Comparison of ENCODE assay signal across 19 cellular contexts in genomic region chr15:45594322-45594721, GRCh38. TPM values are rescaled to one million over a fixed set of nuclear protein-coding genes. Genes with fewer than 3 reads are reported as not detected.
A peak's percentile ranks its signal among the peaks of the same experiment; 100 is the strongest.
DNase-seq lines count a peak whose midpoint lies in the region; ATAC-seq and TF ChIP-seq lines count a peak whose summit lies in the region.
"Had no signal": no experiment of that assay in that cellular context is flagged by ENCODE, and none has a peak within 500 bp of the region (broad histone marks: within the 10 kb centered on the region; RNA-seq: fewer than 3 reads in every experiment).

No MANE protein-coding gene starts in this region.

- intact Hi-C loops in HCT116 (cut with micrococcal nuclease), result no loop called here
- intact Hi-C loops in body of pancreas (cut with DNase I), result no loop called here
- intact Hi-C loops in CD14-positive monocyte (cut with micrococcal nuclease), result no loop called here

- H3K27me3 Mint-ChIP-seq in CD14-positive monocyte (ENCODE audit: low read depth in 3 of 3), result peaks cover 0 to 1% (median 0%) of the 10 kb centered on the region in 3 donors

- TF ChIP-seq RAD21 in HCT116 (IDR thresholded peaks at IDR 0.05; ENCODE audit: low read depth), result no peak

- H3K4me1 ChIP-seq in HCT116 (ENCODE audit: control insufficient read depth in 1 of 2, insufficient read depth in 2 of 2, low read length in 2 of 2), result peaks cover 12 to 15% of the 10 kb centered on the region in 2 experiments; a peak in 3 of 4 replicates
- H3K4me1 ChIP-seq in smooth muscle cell (ENCODE audit: low read depth), result peaks cover 3% of the 10 kb centered on the region
- H3K4me1 ChIP-seq in body of pancreas, result peaks cover 10% of the 10 kb centered on the region

- H3K36me3 Mint-ChIP-seq in CD14-positive monocyte, result peaks cover 47 to 49% of the 10 kb centered on the region in 2 donors

- peaks cover 2 to 10% of the 10 kb centered on the region in 2 experiments for H3K36me3 ChIP-seq in HCT116 (ENCODE audit: control insufficient read depth in 1 of 2, insufficient read depth in 2 of 2, low read length in 2 of 2)
- H3K36me3 ChIP-seq in SU-DHL-6 (ENCODE audit: low read length), result peaks cover 46% of the 10 kb centered on the region
- H3K36me3 ChIP-seq in smooth muscle cell (ENCODE audit: low read depth), result no peaks in the 10 kb centered on the region
- peaks cover 0 to 3% of the 10 kb centered on the region in 2 donors for H3K36me3 ChIP-seq in body of pancreas (replicated peaks in 1 of 2; ENCODE audit: insufficient read depth in 1 of 2, low read depth in 2 of 2)

- H3K27ac ChIP-seq in HCT116 (ENCODE audit: low read depth, low read length), result peak overlapping the region; percentile 74
- peak overlapping the region; percentile 51; the same call in 1 of the 2 replicates for H3K27ac ChIP-seq in SU-DHL-6 (ENCODE audit: low read depth, low read length)
- H3K27ac ChIP-seq in smooth muscle cell (ENCODE audit: low read depth), result peak overlapping the region; percentile 49
- no peak overlapping the region for H3K27ac ChIP-seq in body of pancreas

- DNase-seq in HCT116 (ENCODE audit: low read depth, low spot score) (no peak), choroid plexus epithelial cell (ENCODE audit: low read depth) (peak; percentile 19), smooth muscle cell (lab: John Stamatoyannopoulos, UW; ENCODE audit: unreplicated experiment) (no peak), ecto neural progenitor cell (ENCODE audit: low spot score) (no peak), dermis blood vessel endothelial cell (no peak), body of pancreas (no peak), CD14-positive monocyte (ENCODE audit: low spot score) (no peak)
- DNase-seq: DMS 273 treated with DMSO at 0.1 percent for 48 hours; DND-41; H9; NCI-H1105 treated with DMSO at 0.1 percent for 48 hours; NCI-H1694; NCI-H2081 treated with DMSO at 0.1 percent for 48 hours; NCI-H748 treated with DMSO at 0.1 percent for 48 hours; NK-92 treated with Interleukin-12 subunit alpha and Interleukin-12 subunit beta, amount 100 ng/mL, for 24 hours; SHP77 treated with DMSO at 0.1 percent for 48 hours; SK-N-SH had no signal

- CTCF ChIA-PET in HCT116 (lab: Charles Lee), result interaction anchor here (1.0 to 1.6 kb wide), 4 partner anchors 17 to 476 kb away, joined by 3 to 6 read pairs (median 5); no protein-coding TSS in a partner anchor

- H2AFZ ChIP-seq in HCT116 (ENCODE audit: low read depth, low read length, poor library complexity, severe bottlenecking) (no peak overlapping the region), SU-DHL-6 (ENCODE audit: low read depth, low read length, severe bottlenecking) (no peak overlapping the region), smooth muscle cell (ENCODE audit: low read depth) (no peak overlapping the region)

- POLR2A ChIA-PET in HCT116 (lab: Charles Lee), result interaction anchor here (1.4 kb wide), 1 partner anchor 8 kb away, joined by 3 read pairs; the partner anchor contains the start of gene BLOC1S6

- no peak overlapping the region for H3K4me3 ChIP-seq in HCT116 (replicated peaks in 1 of 2; ENCODE audit: low read depth in 1 of 2, low read length in 2 of 2)
- H3K4me3 ChIP-seq in SU-DHL-6 (ENCODE audit: insufficient read depth, low read length, poor library complexity, severe bottlenecking), result no peak overlapping the region
- no peak overlapping the region for H3K4me3 ChIP-seq in choroid plexus epithelial cell (ENCODE audit: low read depth, low read length)
- no peak overlapping the region for H3K4me3 ChIP-seq in smooth muscle cell
- H3K4me3 ChIP-seq in body of pancreas, result no peak overlapping the region
- H3K4me3 ChIP-seq: BLaER1 treated with 17β-estradiol and CSF1 and Interleukin-3, amounts not matched to agents 10 nM and 100 nM had no signal

- H3K9me3 ChIP-seq in HCT116 (ENCODE audit: control insufficient read depth in 1 of 2, insufficient read depth in 1 of 2, low read depth in 1 of 2, low read length in 2 of 2), result no peaks in the 10 kb centered on the region
- H3K9me3 ChIP-seq in SU-DHL-6 (ENCODE audit: insufficient read depth, low read length), result peaks cover 5% of the 10 kb centered on the region; the same call in 1 of the 2 replicates
- no peaks in the 10 kb centered on the region for H3K9me3 ChIP-seq in smooth muscle cell (replicated peaks; ENCODE audit: low read depth)
- no peaks in the 10 kb centered on the region for H3K9me3 ChIP-seq in body of pancreas
- H3K9me3 ChIP-seq: SK-N-SH had no signal

- TF ChIP-seq CTCF in HCT116 (IDR thresholded peaks at IDR 0.05 in 2 of 3, conservative IDR thresholded peaks at IDR 0.05 in 1 of 3; ENCODE audit: borderline replicate concordance in 1 of 3, insufficient read depth in 1 of 3, low read depth in 2 of 3, low read length in 2 of 3), result no peak
- no peak for TF ChIP-seq CTCF in SU-DHL-6 (IDR thresholded peaks at IDR 0.05; ENCODE audit: insufficient read depth, low read length, poor library complexity, severe bottlenecking)
- no peak for TF ChIP-seq CTCF in choroid plexus epithelial cell (conservative IDR thresholded peaks at IDR 0.05; ENCODE audit: low read depth, low read length)
- TF ChIP-seq CTCF in smooth muscle cell (IDR thresholded peaks at IDR 0.05; ENCODE audit: borderline replicate concordance, insufficient read depth, poor library complexity, severe bottlenecking), result no peak
- no peak for TF ChIP-seq CTCF in body of pancreas (IDR thresholded peaks at IDR 0.05)
- TF ChIP-seq CTCF in CD14-positive monocyte (IDR thresholded peaks at IDR 0.05), result no peak

- peak overlapping the region; percentile 46; the same call in 1 of the 2 replicates for H3K4me2 ChIP-seq in HCT116 (ENCODE audit: low read length)
- H3K4me2 ChIP-seq in SU-DHL-6 (ENCODE audit: low read depth, low read length, poor library complexity, severe bottlenecking), result no peak overlapping the region
- peak overlapping the region; percentile 6 for H3K4me2 ChIP-seq in smooth muscle cell
- H3K4me2 ChIP-seq: SK-N-SH had no signal

- H3K9ac ChIP-seq in HCT116 (ENCODE audit: low read length), result no peak overlapping the region
- no peak overlapping the region for H3K9ac ChIP-seq in SU-DHL-6 (ENCODE audit: low read length)
- no peak overlapping the region for H3K9ac ChIP-seq in smooth muscle cell (ENCODE audit: low read depth)
- H3K9ac ChIP-seq: SK-N-SH had no signal

- H3K9me3 Mint-ChIP-seq in CD14-positive monocyte, result peaks cover 0 to 6% (median 2%) of the 10 kb centered on the region in 7 donors

- BruUV-seq in HCT116 (replicated peaks; lab: Mats Ljungman, UMichigan), result no TSS peak

- H3K27me3 ChIP-seq in HCT116 (ENCODE audit: insufficient read depth, low read length) (no peaks in the 10 kb centered on the region), SU-DHL-6 (ENCODE audit: low read length) (no peaks in the 10 kb centered on the region), smooth muscle cell (ENCODE audit: low read depth) (no peaks in the 10 kb centered on the region), body of pancreas (no peaks in the 10 kb centered on the region)
- H3K27me3 ChIP-seq: BLaER1 treated with 17β-estradiol and CSF1 and Interleukin-3, amounts not matched to agents 10 nM and 100 nM had no signal

- peak overlapping the region in 2 of 7 donors; percentile 16 to 54 for H3K27ac Mint-ChIP-seq in CD14-positive monocyte
- H3K27ac Mint-ChIP-seq: H9 had no signal

- no peak overlapping the region for H3K4me3 Mint-ChIP-seq in CD14-positive monocyte
- H3K4me3 Mint-ChIP-seq: H9 had no signal

- TF ChIP-seq POLR2A in HCT116 (IDR thresholded peaks at IDR 0.05; ENCODE audit: borderline replicate concordance, extremely low read depth, insufficient read depth, insufficient read length), result no peak
- no peak for TF ChIP-seq POLR2A in body of pancreas (IDR thresholded peaks at IDR 0.05)

- RAD21 ChIA-PET in HCT116 (lab: Charles Lee; ENCODE audit: low non-redundant PET in 1 of 2, low total read pairs in 2 of 2, uncharacterized antibody in 2 of 2, unreplicated experiment in 2 of 2), result no interaction called here

- WGBS in smooth muscle cell (ENCODE audit: low lambda C conversion rate), result 79% methylated on average over 2 of the region's 2 CpGs
- WGBS in body of pancreas, 2 donors, result 93 to 98% methylated on average over 2 of the region's 2 CpGs

- H3K4me1 Mint-ChIP-seq in CD14-positive monocyte, result peaks cover 6% of the 10 kb centered on the region
- H3K4me1 Mint-ChIP-seq: H9 had no signal

- H3K9me2 ChIP-seq in HCT116 (ENCODE audit: insufficient read depth), result no peaks in the 10 kb centered on the region
- H3K9me2 ChIP-seq in SU-DHL-6 (replicated peaks; ENCODE audit: insufficient read depth, low read length), result no peaks in the 10 kb centered on the region
- H3K9me2 ChIP-seq: SK-N-SH had no signal

- no peaks in the 10 kb centered on the region for H4K20me1 ChIP-seq in HCT116 (ENCODE audit: insufficient read depth)
- no peaks in the 10 kb centered on the region for H4K20me1 ChIP-seq in SU-DHL-6 (ENCODE audit: low read depth, low read length)
- H4K20me1 ChIP-seq in smooth muscle cell (ENCODE audit: low read depth), result peaks cover 40% of the 10 kb centered on the region

- H3K79me2 ChIP-seq in HCT116 (ENCODE audit: insufficient read depth, low read length) (peaks cover 65% of the 10 kb centered on the region), SU-DHL-6 (ENCODE audit: insufficient read depth, low read length) (peaks cover 79% of the 10 kb centered on the region), smooth muscle cell (ENCODE audit: low read depth) (peaks cover 79% of the 10 kb centered on the region)

- ATAC-seq in HCT116 (no peak), body of pancreas (no peak)

- H3F3A ChIP-seq in SU-DHL-6 (ENCODE audit: insufficient read depth) (peaks cover 7% of the 10 kb centered on the region; the same call in 1 of the 2 replicates), smooth muscle cell (ENCODE audit: low read depth) (peaks cover 5% of the 10 kb centered on the region)

TF ChIP-seq in HCT116, 20 proteins besides CTCF, POLR2A, EP300 and RAD21 (continues in another document):
- TF ChIP-seq TCF7L2 (IDR thresholded peaks at IDR 0.05; ENCODE audit: borderline replicate concordance, extremely low read depth, insufficient read depth, insufficient read length) (no peak), YY1 (IDR thresholded peaks at IDR 0.05; ENCODE audit: extremely low read depth, insufficient replicate concordance, low read depth, low read length) (no peak), SIN3A (IDR thresholded peaks at IDR 0.05; ENCODE audit: low read depth) (no peak), CEBPB (IDR thresholded peaks at IDR 0.05; ENCODE audit: low read depth) (no peak), MAX (IDR thresholded peaks at IDR 0.05) (no peak)

RNA-seq across cellular contexts. Expression of gene BLOC1S6, which starts 7.1 kb away (rescaled TPM):
- total RNA-seq in HCT116 (2021; ENCODE audit: unreplicated experiment), result 40.7 TPM
- 19.4 and 21.9 TPM in 2 replicates for polyA plus RNA-seq in HCT116 (2012)
- 50.3 and 81.6 TPM in 2 replicates for total RNA-seq in smooth muscle cell
- 30.4 and 34.8 TPM in 2 replicates for polyA plus RNA-seq in smooth muscle cell
- total RNA-seq in dermis blood vessel endothelial cell, result 63.8 and 79.3 TPM in 2 replicates
- total RNA-seq in body of pancreas, result 10 to 100 TPM; 18.5 to 34.0 TPM
- polyA plus RNA-seq in CD14-positive monocyte, result 10 to 100 TPM; 47.9 to 54.9 TPM

RNA-seq across cellular contexts. Expression of gene SQOR, which starts 40.5 kb away (rescaled TPM):
- total RNA-seq in HCT116 (2021; ENCODE audit: unreplicated experiment), result 17.6 TPM
- polyA plus RNA-seq in HCT116 (2012), result 17.7 and 20.7 TPM in 2 replicates
- total RNA-seq in smooth muscle cell, result 9.9 and 10.9 TPM in 2 replicates
- 9.4 and 14.0 TPM in 2 replicates for polyA plus RNA-seq in smooth muscle cell
- total RNA-seq in dermis blood vessel endothelial cell, result 128 and 161 TPM in 2 replicates
- 10 to 100 TPM; 15.8 to 41.8 TPM for total RNA-seq in body of pancreas
- polyA plus RNA-seq in CD14-positive monocyte, result 100 to 1,000 TPM; 232 to 292 TPM

Comparison
In these comparisons a context has a peak if more than half of its experiments do, and no peak if none do; other contexts are left out.
1. H3K27ac ChIP-seq: peak in HCT116 (single experiment), SU-DHL-6 (single experiment) and smooth muscle cell (single experiment); none in body of pancreas (0 of 4).